ENCODE assay signal across 15 cellular contexts in the genomic region with DNA sequence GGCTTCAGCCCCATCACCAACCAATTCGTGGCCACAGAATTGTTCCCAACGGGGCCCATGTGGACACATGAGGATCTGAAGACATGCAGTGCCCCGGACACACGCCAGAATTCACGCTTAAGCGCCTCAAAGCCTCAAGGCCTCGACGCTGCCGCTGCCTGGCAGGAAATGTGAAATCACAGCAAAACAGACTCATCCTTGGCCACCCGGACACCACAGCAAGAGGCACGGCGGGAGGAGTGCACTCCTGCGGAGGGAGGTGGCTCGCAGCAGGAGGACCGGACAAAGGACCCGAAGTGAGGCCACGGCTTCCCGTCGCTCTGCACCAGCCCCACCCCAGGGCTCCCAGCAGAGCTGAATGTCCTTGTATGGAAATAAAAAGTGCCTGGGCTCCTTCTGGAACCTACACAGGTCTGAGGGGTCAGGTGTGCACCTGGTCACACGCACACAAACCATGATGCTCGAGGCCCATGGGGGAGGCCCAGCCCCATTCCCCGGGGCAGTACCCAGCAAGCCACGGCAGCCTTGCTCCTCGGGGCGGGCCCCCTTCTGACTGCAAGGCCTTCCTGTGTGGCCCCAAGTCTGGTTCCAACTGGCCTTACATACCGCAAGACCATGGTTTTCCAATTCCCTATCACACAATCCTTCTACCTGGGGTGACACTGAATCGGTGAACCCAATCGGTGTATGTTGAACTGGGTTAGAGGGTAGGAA. TPM values are rescaled to one million over a fixed set of nuclear protein-coding genes. Genes with fewer than 3 reads are reported as not detected.
DNase-seq lines count a peak whose midpoint lies in the region; ATAC-seq, FAIRE-seq and TF ChIP-seq lines count a peak whose summit lies in the region.
"Had no signal": no experiment of that assay in that cellular context is flagged by ENCODE, and none has a peak within 500 bp of the region (broad histone marks: within the 10 kb centered on the region; RNA-seq: fewer than 3 reads in every experiment).

No MANE protein-coding gene starts in this region.

- peaks cover 16% of the 10 kb centered on the region; the same call in 1 of the 2 replicates for H4K20me1 ChIP-seq in HepG2 (ENCODE audit: insufficient read depth, low read length)
- no peaks in the 10 kb centered on the region; the same call in 1 of the 2 replicates for H4K20me1 ChIP-seq in GM23248 (ENCODE audit: insufficient read depth)

- no peak for TF ChIP-seq RAD21 in HepG2 (CRISPR knock-in tag; IDR thresholded peaks at IDR 0.05)

- H3K36me3 ChIP-seq in HepG2 (replicated peaks in 1 of 2; ENCODE audit: control insufficient read depth in 1 of 2, insufficient read depth in 2 of 2, low read length in 2 of 2) (peaks cover 46 to 98% of the 10 kb centered on the region in 2 experiments), right lobe of liver (peaks cover 26 to 95% (median 72%) of the 10 kb centered on the region in 4 donors), Panc1 (ENCODE audit: control insufficient read depth, insufficient read depth, low read length) (peaks cover 10% of the 10 kb centered on the region), mesenchymal stem cell (ENCODE audit: control insufficient read depth in 1 of 2, insufficient read depth in 2 of 2, low read depth in 1 of 2, low read length in 2 of 2) (peaks cover 93 to 99% of the 10 kb centered on the region in 2 experiments), GM23248 (ENCODE audit: low read depth) (peaks cover 68% of the 10 kb centered on the region)

- H3K4me3 ChIP-seq in HepG2 (replicated peaks in 1 of 3; ENCODE audit: insufficient read depth in 1 of 3, low read depth in 2 of 3, low read length in 3 of 3) (no peak overlapping the region), right lobe of liver (no peak overlapping the region), Panc1 (ENCODE audit: low read depth in 2 of 2, low read length in 2 of 2) (no peak overlapping the region), mesenchymal stem cell (ENCODE audit: insufficient read depth in 1 of 2, low read depth in 1 of 2, low read length in 2 of 2) (no peak overlapping the region), GM23248 (no peak overlapping the region)

- H4K8ac ChIP-seq in mesenchymal stem cell (ENCODE audit: low read length): peak overlapping the region; percentile 30

- H3K4me2 ChIP-seq in HepG2 (ENCODE audit: low read depth, low read length) (no peak overlapping the region), mesenchymal stem cell (ENCODE audit: low read length, poor library complexity, severe bottlenecking) (no peak overlapping the region), GM23248 (ENCODE audit: unreplicated experiment) (no peak overlapping the region)

- H3K79me1 ChIP-seq in mesenchymal stem cell (replicated peaks; ENCODE audit: low read length, poor library complexity, severe bottlenecking): peaks cover 60% of the 10 kb centered on the region

- no peak overlapping the region for H2AK5ac ChIP-seq in mesenchymal stem cell (ENCODE audit: low read length, severe bottlenecking)

- H3K27me3 ChIP-seq in HepG2 (ENCODE audit: control insufficient read depth in 1 of 2, insufficient read depth in 2 of 2, low read length in 2 of 2) (no peaks in the 10 kb centered on the region), right lobe of liver (no peaks in the 10 kb centered on the region), Panc1 (ENCODE audit: control insufficient read depth, insufficient read depth, low read length) (no peaks in the 10 kb centered on the region), mesenchymal stem cell (ENCODE audit: control insufficient read depth in 1 of 2, insufficient read depth in 1 of 2, low read length in 2 of 2) (no peaks in the 10 kb centered on the region), GM23248 (replicated peaks; ENCODE audit: insufficient read depth) (no peaks in the 10 kb centered on the region)

- no peaks in the 10 kb centered on the region for H3K9me3 ChIP-seq in HepG2 (ENCODE audit: low read length)
- H3K9me3 ChIP-seq in right lobe of liver: no peaks in the 10 kb centered on the region
- H3K9me3 ChIP-seq in Panc1 (ENCODE audit: control insufficient read depth, insufficient read depth, low read depth, low read length): no peaks in the 10 kb centered on the region
- no peaks in the 10 kb centered on the region for H3K9me3 ChIP-seq in mesenchymal stem cell (ENCODE audit: control insufficient read depth, low read length)
- H3K9me3 ChIP-seq in GM23248 (ENCODE audit: low read depth): no peaks in the 10 kb centered on the region

- H3K27ac Mint-ChIP-seq in stimulated activated naive B cell treated with anti-CD40 and anti-IgM and Interleukin-4, amounts not matched to agents 10 μg/mL and 1 μg/mL and 100 μg/mL, for 72 hours: no peak overlapping the region
- H3K27ac Mint-ChIP-seq: CD4-positive, CD25-positive, alpha-beta regulatory T cell had no signal

- TF ChIP-seq CTCF in HepG2 (CRISPR knock-in tag; IDR thresholded peaks at IDR 0.05) (no peak), right lobe of liver (IDR thresholded peaks at IDR 0.05) (no peak), Panc1 (IDR thresholded peaks at IDR 0.05) (no peak)

- peaks cover 0 to 2% of the 10 kb centered on the region in 2 donors for H3K4me1 Mint-ChIP-seq in stimulated activated naive B cell treated with anti-CD40 and anti-IgM and Interleukin-4, amounts not matched to agents 10 μg/mL and 1 μg/mL and 100 μg/mL, for 72 hours

- FAIRE-seq in HepG2 (lab: Jason Lieb, UNC): no peak
- FAIRE-seq: A204.1, GM18507, H54, HTR-8/SVneo had no signal

- H3K79me2 ChIP-seq in HepG2 (ENCODE audit: insufficient read depth, low read length): peaks cover 3% of the 10 kb centered on the region
- peaks cover 100% of the 10 kb centered on the region for H3K79me2 ChIP-seq in GM23248 (ENCODE audit: insufficient read depth)

- TF ChIP-seq EP300 in HepG2 (IDR thresholded peaks at IDR 0.05; ENCODE audit: low read depth in 2 of 2, low read length in 2 of 2) (no peak), HepG2 (CRISPR knock-in tag; IDR thresholded peaks at IDR 0.05; ENCODE audit: borderline replicate concordance) (no peak)

- H2BK15ac ChIP-seq in mesenchymal stem cell (ENCODE audit: low read depth, poor library complexity, severe bottlenecking): no peak overlapping the region

- no peaks in the 10 kb centered on the region for H3K27me3 Mint-ChIP-seq in stimulated activated naive B cell treated with anti-CD40 and anti-IgM and Interleukin-4, amounts not matched to agents 10 μg/mL and 1 μg/mL and 100 μg/mL, for 72 hours
- H3K27me3 Mint-ChIP-seq: CD4-positive, CD25-positive, alpha-beta regulatory T cell had no signal

- no peak overlapping the region for H3K4ac ChIP-seq in mesenchymal stem cell (ENCODE audit: low read depth in 1 of 2, low read length in 2 of 2)

- H3F3A ChIP-seq in GM23248 (ENCODE audit: insufficient read depth): no peaks in the 10 kb centered on the region

- H3K14ac ChIP-seq in mesenchymal stem cell (ENCODE audit: low read length in 2 of 2): no peak overlapping the region

- H3K9me2 ChIP-seq in GM23248 (ENCODE audit: insufficient read depth): no peaks in the 10 kb centered on the region

- no peak overlapping the region for H3K18ac ChIP-seq in mesenchymal stem cell (ENCODE audit: low read depth in 1 of 2, low read length in 2 of 2)

- no peaks in the 10 kb centered on the region for H3K9me3 Mint-ChIP-seq in stimulated activated naive B cell treated with anti-CD40 and anti-IgM and Interleukin-4, amounts not matched to agents 10 μg/mL and 1 μg/mL and 100 μg/mL, for 72 hours
- H3K9me3 Mint-ChIP-seq: CD4-positive, CD25-positive, alpha-beta regulatory T cell had no signal

- H2BK12ac ChIP-seq in mesenchymal stem cell (ENCODE audit: low read length in 2 of 2): no peak overlapping the region

- no peak overlapping the region for H3K27ac ChIP-seq in HepG2 (ENCODE audit: extremely low read length, insufficient read depth, low read length)
- H3K27ac ChIP-seq in right lobe of liver: no peak overlapping the region
- no peak overlapping the region for H3K27ac ChIP-seq in Panc1 (ENCODE audit: low read length)
- H3K27ac ChIP-seq in mesenchymal stem cell (ENCODE audit: low read length, poor library complexity, severe bottlenecking): no peak overlapping the region
- H3K27ac ChIP-seq in GM23248: no peak overlapping the region

- H2BK5ac ChIP-seq in mesenchymal stem cell (ENCODE audit: low read depth, low read length, poor library complexity, severe bottlenecking): no peak overlapping the region

- in situ Hi-C loops in HepG2 (cut with HindIII; ENCODE audit: extremely low pct_ligation_motif_present, low pct_unique_long_range_greater_than_20kb) (no loop called here), Panc1 (cut with HindIII; ENCODE audit: low pct_unique_long_range_greater_than_20kb, low sequenced_read_pairs) (no loop called here), GM23248 (cut with MboI) (no loop called here)

- TF ChIP-seq POLR2A in HepG2 (IDR thresholded peaks at IDR 0.05; ENCODE audit: insufficient read depth in 1 of 2, low read depth in 2 of 2, low read length in 2 of 2) (no peak), right lobe of liver (IDR thresholded peaks at IDR 0.05) (no peak)

- intact Hi-C loops in HepG2 (cut with micrococcal nuclease; ENCODE audit: unreplicated experiment) (no loop called here), right lobe of liver (cut with DNase I) (no loop called here), Panc1 (cut with micrococcal nuclease; ENCODE audit: unreplicated experiment) (no loop called here)

- H3K4me3 Mint-ChIP-seq in stimulated activated naive B cell treated with anti-CD40 and anti-IgM and Interleukin-4, amounts not matched to agents 10 μg/mL and 1 μg/mL and 100 μg/mL, for 72 hours: no peak overlapping the region
- H3K4me3 Mint-ChIP-seq: CD4-positive, CD25-positive, alpha-beta regulatory T cell had no signal

- BruUV-seq in HepG2 (replicated peaks; lab: Mats Ljungman, UMichigan) (no TSS peak), Panc1 (replicated peaks; lab: Mats Ljungman, UMichigan) (no TSS peak)

- no peak overlapping the region for H2BK120ac ChIP-seq in mesenchymal stem cell (ENCODE audit: low read depth, low read length)

- H4K91ac ChIP-seq in mesenchymal stem cell (ENCODE audit: low read length): no peak overlapping the region

- no peak for ATAC-seq in HepG2
- no peak for ATAC-seq in right lobe of liver
- 0 out of 2 replicates have a peak, but pooled peaks have one; percentile 26 for ATAC-seq in Panc1
- ATAC-seq in stimulated activated naive B cell treated with anti-CD40 and anti-IgM and Interleukin-4, amounts not matched to agents 10 μg/mL and 1 μg/mL and 100 μg/mL, for 72 hours (replicated peaks): no peak
- ATAC-seq: HCT116 had no signal

- H3K9ac ChIP-seq in HepG2 (ENCODE audit: insufficient read depth, low read depth, low read length) (no peak overlapping the region), mesenchymal stem cell (ENCODE audit: low read length) (no peak overlapping the region), GM23248 (no peak overlapping the region)

- H3K4me1 ChIP-seq in HepG2 (ENCODE audit: insufficient read depth, low read length) (no peaks in the 10 kb centered on the region), right lobe of liver (no peaks in the 10 kb centered on the region), Panc1 (ENCODE audit: control insufficient read depth, insufficient read depth, low read length) (no peaks in the 10 kb centered on the region), mesenchymal stem cell (ENCODE audit: control insufficient read depth, insufficient read depth, low read depth, low read length) (peaks cover 2% of the 10 kb centered on the region), GM23248 (ENCODE audit: insufficient read depth) (no peaks in the 10 kb centered on the region)

- CTCF ChIA-PET in HepG2 (lab: Yijun Ruan, JAX; ENCODE audit: low intra/inter-chr PET ratio, low total read pairs) (no interaction called here), Panc1 (lab: Charles Lee) (no interaction called here)

- POLR2A ChIA-PET in HepG2 (lab: Yijun Ruan, JAX): no interaction called here
- POLR2A ChIA-PET in Panc1 (lab: Charles Lee): no interaction called here

- no peak for DNase-seq in HepG2 (ENCODE audit: low spot score)
- DNase-seq in right lobe of liver: no peak
- no peak for DNase-seq in Panc1 (ENCODE audit: low read depth, low spot score)
- no peak for DNase-seq in mesenchymal stem cell
- DNase-seq in GM23248: no peak
- no peak for DNase-seq in stimulated activated naive B cell treated with anti-CD40 and anti-IgM and Interleukin-4, amounts not matched to agents 10 μg/mL and 1 μg/mL and 100 μg/mL, for 72 hours
- no peak for DNase-seq in pons (ENCODE audit: low spot score)
- DNase-seq: CD4-positive, CD25-positive, alpha-beta regulatory T cell; DMS53; GF-D8 had no signal

- no peak overlapping the region for H3K23ac ChIP-seq in mesenchymal stem cell (ENCODE audit: low read length in 2 of 2)

- no peak overlapping the region for H2AFZ ChIP-seq in HepG2 (ENCODE audit: low read length)
- H2AFZ ChIP-seq in mesenchymal stem cell (ENCODE audit: low read depth, low read length): no peak overlapping the region
- no peak overlapping the region for H2AFZ ChIP-seq in GM23248

- H3K36me3 Mint-ChIP-seq in stimulated activated naive B cell treated with anti-CD40 and anti-IgM and Interleukin-4, amounts not matched to agents 10 μg/mL and 1 μg/mL and 100 μg/mL, for 72 hours: peaks cover 34 to 46% of the 10 kb centered on the region in 2 donors

- 92% methylated on average over 15 of the region's 28 CpGs for WGBS in HepG2 (ENCODE audit: low lambda C conversion rate)
- WGBS in right lobe of liver (ENCODE audit: insufficient coverage, low coverage, low lambda C conversion rate, missing lambda C conversion rate): 71% methylated on average over 3 of the region's 28 CpGs
- WGBS in mesenchymal stem cell: 97% methylated on average over 27 of the region's 28 CpGs
- WGBS in GM23248 (ENCODE audit: low coverage in 1 of 2, low lambda C conversion rate in 2 of 2, missing lambda C conversion rate in 2 of 2), 2 experiments: 85 to 87% methylated on average over 28 of the region's 28 CpGs

RNA-seq across cellular contexts. Expression of gene SEC16A, which starts 10.0 kb away (rescaled TPM):
- total RNA-seq in HepG2 (2016; rRNA removed; fragmentation: Illumina TruSeq; extraction: Trizol): 15.9 and 27.7 TPM in 2 replicates
- 3.9 TPM in 2 replicates for total RNA-seq in HepG2 (2016; cell fraction: cytosol; rRNA removed; fragmentation: Illumina TruSeq; extraction: Trizol; ENCODE audit: low read depth)
- total RNA-seq in HepG2 (2016; cell fraction: insoluble cytoplasmic fraction; rRNA removed; fragmentation: Illumina TruSeq; extraction: Trizol): 15.7 and 21.0 TPM in 2 replicates
- 12.2 and 12.3 TPM in 2 replicates for total RNA-seq in HepG2 (2016; cell fraction: membrane; rRNA removed; fragmentation: Illumina TruSeq; extraction: Trizol)
- 25.4 and 28.9 TPM in 2 replicates for total RNA-seq in HepG2 (2016; cell fraction: nucleus; rRNA removed; fragmentation: Illumina TruSeq; extraction: Trizol)
- 17.9 and 18.9 TPM in 2 replicates for polyA plus RNA-seq in HepG2 (2011; rRNA removed)
- 12.7 and 13.2 TPM in 2 replicates for polyA plus RNA-seq in HepG2 (2011; cell fraction: cytosol; rRNA removed)
- 71.0 and 81.7 TPM in 2 replicates for polyA plus RNA-seq in HepG2 (2011; cell fraction: nucleus; rRNA removed)
- polyA plus RNA-seq in HepG2 (2012): 26.1 and 28.5 TPM in 2 replicates
- 2.6 and 3.4 TPM in 2 replicates for polyA plus RNA-seq in HepG2 (2016; cell fraction: cytosol; fragmentation: Illumina TruSeq; extraction: Trizol; ENCODE audit: low read depth)
- polyA plus RNA-seq in HepG2 (2016; cell fraction: insoluble cytoplasmic fraction; fragmentation: Illumina TruSeq; extraction: Trizol; ENCODE audit: low read depth): 29.5 and 38.6 TPM in 2 replicates
- polyA plus RNA-seq in HepG2 (2016; cell fraction: membrane; fragmentation: Illumina TruSeq; extraction: Trizol; ENCODE audit: low read depth): 7.1 and 8.4 TPM in 2 replicates
- 72.9 and 74.4 TPM in 2 replicates for polyA plus RNA-seq in HepG2 (2016; cell fraction: nucleus; fragmentation: Illumina TruSeq; extraction: Trizol; ENCODE audit: insufficient read depth, low read depth)
- polyA minus RNA-seq in HepG2 (2011; rRNA and poly(A)+ RNA removed; ENCODE audit: low replicate concordance): 29.0 and 33.5 TPM in 2 replicates
- polyA minus RNA-seq in HepG2 (2011; cell fraction: cytosol; rRNA and poly(A)+ RNA removed): 27.1 and 28.7 TPM in 2 replicates
- polyA minus RNA-seq in HepG2 (2011; cell fraction: nucleus; rRNA and poly(A)+ RNA removed): 24.8 and 24.9 TPM in 2 replicates
- total RNA-seq in right lobe of liver: 100 to 1,000 TPM in 2 of 6 experiments, 10 to 100 TPM in 4; 46.9 to 108 (median 72.0) TPM
- total RNA-seq in Panc1 (2021; ENCODE audit: unreplicated experiment): 76.5 TPM
- polyA plus RNA-seq in Panc1 (2012; ENCODE audit: insufficient read length): 53.1 TPM
- 38.4 TPM for polyA plus RNA-seq in mesenchymal stem cell (2013, experiment 1 of 2)
- 36.6 TPM for polyA plus RNA-seq in mesenchymal stem cell (2013, experiment 2 of 2)
- 32.0 and 34.5 TPM in 2 replicates for total RNA-seq in GM23248 (2014; rRNA removed; shearing (Covaris generic))
- polyA plus RNA-seq in GM23248 (2016; fragmentation: Nextera tagmentation; extraction: Ambion mirVana): 40.4 and 43.4 TPM in 2 replicates

RNA-seq across cellular contexts. Expression of gene INPP5E, which starts 33.2 kb away (rescaled TPM):
- 3.0 and 5.5 TPM in 2 replicates for total RNA-seq in HepG2 (2016; rRNA removed; fragmentation: Illumina TruSeq; extraction: Trizol)
- 0.91 and 1.3 TPM in 2 replicates for total RNA-seq in HepG2 (2016; cell fraction: cytosol; rRNA removed; fragmentation: Illumina TruSeq; extraction: Trizol; ENCODE audit: low read depth)
- total RNA-seq in HepG2 (2016; cell fraction: insoluble cytoplasmic fraction; rRNA removed; fragmentation: Illumina TruSeq; extraction: Trizol): 2.7 and 5.4 TPM in 2 replicates
- 3.3 and 3.4 TPM in 2 replicates for total RNA-seq in HepG2 (2016; cell fraction: membrane; rRNA removed; fragmentation: Illumina TruSeq; extraction: Trizol)
- total RNA-seq in HepG2 (2016; cell fraction: nucleus; rRNA removed; fragmentation: Illumina TruSeq; extraction: Trizol): 5.6 and 6.0 TPM in 2 replicates
- polyA plus RNA-seq in HepG2 (2011; rRNA removed): 5.5 and 7.5 TPM in 2 replicates
- 3.2 and 4.1 TPM in 2 replicates for polyA plus RNA-seq in HepG2 (2011; cell fraction: cytosol; rRNA removed)
- 45.5 and 51.1 TPM in 2 replicates for polyA plus RNA-seq in HepG2 (2011; cell fraction: nucleus; rRNA removed)
- 3.7 and 5.4 TPM in 2 replicates for polyA plus RNA-seq in HepG2 (2012)
- polyA plus RNA-seq in HepG2 (2016; cell fraction: cytosol; fragmentation: Illumina TruSeq; extraction: Trizol; ENCODE audit: low read depth): 0.89 and 1.0 TPM in 2 replicates
- polyA plus RNA-seq in HepG2 (2016; cell fraction: insoluble cytoplasmic fraction; fragmentation: Illumina TruSeq; extraction: Trizol; ENCODE audit: low read depth): 4.0 and 5.3 TPM in 2 replicates
- 2.6 and 3.1 TPM in 2 replicates for polyA plus RNA-seq in HepG2 (2016; cell fraction: membrane; fragmentation: Illumina TruSeq; extraction: Trizol; ENCODE audit: low read depth)
- polyA plus RNA-seq in HepG2 (2016; cell fraction: nucleus; fragmentation: Illumina TruSeq; extraction: Trizol; ENCODE audit: insufficient read depth, low read depth): 22.1 and 22.8 TPM in 2 replicates
- polyA minus RNA-seq in HepG2 (2011; rRNA and poly(A)+ RNA removed; ENCODE audit: low replicate concordance): 5.4 and 5.9 TPM in 2 replicates
- polyA minus RNA-seq in HepG2 (2011; cell fraction: cytosol; rRNA and poly(A)+ RNA removed): 2.7 and 3.1 TPM in 2 replicates
- polyA minus RNA-seq in HepG2 (2011; cell fraction: nucleus; rRNA and poly(A)+ RNA removed): 5.8 and 7.5 TPM in 2 replicates
- 1 to 10 TPM; 5.9 to 7.6 (median 6.0) TPM for total RNA-seq in right lobe of liver
- total RNA-seq in Panc1 (2021; ENCODE audit: unreplicated experiment): 14.1 TPM
- 13.3 TPM for polyA plus RNA-seq in Panc1 (2012; ENCODE audit: insufficient read length)
- 8.2 TPM for polyA plus RNA-seq in mesenchymal stem cell (2013, experiment 1 of 2)
- 7.7 TPM for polyA plus RNA-seq in mesenchymal stem cell (2013, experiment 2 of 2)
- total RNA-seq in GM23248 (2014; rRNA removed; shearing (Covaris generic)): 8.1 and 12.5 TPM in 2 replicates
- 5.0 and 5.2 TPM in 2 replicates for polyA plus RNA-seq in GM23248 (2016; fragmentation: Nextera tagmentation; extraction: Ambion mirVana)
